22 cellular contexts compared by ENCODE assay signal in the genomic region with DNA sequence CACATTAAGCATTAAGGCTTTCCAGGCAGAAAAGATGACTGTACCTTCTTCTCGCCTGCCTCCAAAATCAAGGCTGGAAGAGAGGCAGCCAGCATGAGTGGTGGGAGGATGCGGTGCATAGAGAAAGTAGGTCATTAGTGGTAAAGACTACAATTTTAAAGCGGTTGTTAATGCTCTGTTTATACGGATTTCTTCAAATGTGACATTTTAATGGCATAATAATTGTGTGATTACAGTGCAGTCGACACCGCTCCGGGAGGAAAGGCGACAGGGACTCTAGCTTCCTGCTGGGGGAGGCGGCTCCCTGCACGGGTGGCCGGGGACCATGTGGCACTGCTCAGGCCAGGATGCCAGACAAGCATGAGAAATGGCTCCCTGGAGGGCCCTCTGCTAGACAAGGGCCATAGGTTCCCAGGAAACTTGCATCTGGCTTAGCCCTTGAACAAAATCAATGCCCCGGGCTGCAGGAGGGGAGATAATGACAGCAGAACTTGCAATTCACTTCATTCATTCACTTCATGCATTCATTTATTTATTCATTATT.
DNase-seq lines count a peak whose midpoint lies in the region; ATAC-seq, FAIRE-seq and TF ChIP-seq lines count a peak whose summit lies in the region.
"Had no signal": no experiment of that assay in that cellular context is flagged by ENCODE, and none has a peak within 500 bp of the region (broad histone marks: within the 10 kb centered on the region; RNA-seq: fewer than 3 reads in every experiment).

No MANE protein-coding gene starts in this region.

- H3K9ac ChIP-seq in BLaER1, result no peak overlapping the region
- no peak overlapping the region for H3K9ac ChIP-seq in kidney (ENCODE audit: low read length in 2 of 2)

- no peak overlapping the region for H3K4me3 Mint-ChIP-seq in naive thymus-derived CD4-positive, alpha-beta T cell
- H3K4me3 Mint-ChIP-seq: activated T-cell treated with anti-CD3 and anti-CD28 coated beads, Interleukin-2, amount 50 U/mL, for 4 hours; CD4-positive, CD25-positive, alpha-beta regulatory T cell; nephron had no signal

- H4K20me1 ChIP-seq in BLaER1, result peaks cover 98% of the 10 kb centered on the region

- no peaks in the 10 kb centered on the region for H3K27me3 ChIP-seq in BLaER1
- no peaks in the 10 kb centered on the region for H3K27me3 ChIP-seq in naive thymus-derived CD4-positive, alpha-beta T cell (ENCODE audit: control insufficient read depth in 2 of 2, insufficient read depth in 2 of 2, low read length in 2 of 2)

- peaks cover 30% of the 10 kb centered on the region for H3K36me3 ChIP-seq in BLaER1
- no peaks in the 10 kb centered on the region for H3K36me3 ChIP-seq in kidney (ENCODE audit: control insufficient read depth in 1 of 2, insufficient read depth in 2 of 2, low read length in 2 of 2)
- H3K36me3 ChIP-seq in naive thymus-derived CD4-positive, alpha-beta T cell (ENCODE audit: control insufficient read depth in 2 of 3, insufficient read depth in 3 of 3, low read length in 3 of 3), result no peaks in the 10 kb centered on the region
- H3K36me3 ChIP-seq: gastrocnemius medialis, tibial nerve had no signal

- peaks cover 6 to 21% (median 11%) of the 10 kb centered on the region in 5 donors for H3K27me3 Mint-ChIP-seq in naive thymus-derived CD4-positive, alpha-beta T cell

- intact Hi-C loops in kidney (cut with DNase I), result no loop called here
- intact Hi-C loops in naive thymus-derived CD4-positive, alpha-beta T cell (cut with micrococcal nuclease), result no loop called here

- H3K4me2 ChIP-seq in BLaER1, result peak overlapping the region; percentile 27

- DNase-seq in HEK293T (ENCODE audit: extremely low spot score) (peak; percentile 61), NCI-H69 (lab: John Stamatoyannopoulos, UW) (peak; percentile 78), kidney (peak; percentile 78), NCI-H748 treated with DMSO at 0.1 percent for 48 hours (lab: John Stamatoyannopoulos, UW) (no peak), SW480 (ENCODE audit: low spot score) (no peak)
- no peak for DNase-seq in naive thymus-derived CD4-positive, alpha-beta T cell
- DNase-seq: activated CD4-positive, alpha-beta T cell treated with anti-CD3 and anti-CD28 coated beads for 4 hours; activated CD8-positive, alpha-beta memory T cell treated with anti-CD3 and anti-CD28 coated beads for 24 hours; activated naive CD4-positive, alpha-beta T cell; activated T-cell treated with anti-CD3 and anti-CD28 coated beads, Interleukin-2, amount 50 U/mL, for 4 hours; CD4-positive, CD25-positive, alpha-beta regulatory T cell; DMS79; gastrocnemius medialis; H7; NCI-H526 treated with DMSO at 0.1 percent for 48 hours had no signal

- no peak overlapping the region for H3K27ac Mint-ChIP-seq in naive thymus-derived CD4-positive, alpha-beta T cell
- H3K27ac Mint-ChIP-seq: CD4-positive, CD25-positive, alpha-beta regulatory T cell had no signal

- no peaks in the 10 kb centered on the region; the same call in 1 of the 2 replicates for H3K9me3 ChIP-seq in BLaER1
- no peaks in the 10 kb centered on the region for H3K9me3 ChIP-seq in kidney (ENCODE audit: control insufficient read depth in 1 of 2, low read length in 2 of 2)
- H3K9me3 ChIP-seq in naive thymus-derived CD4-positive, alpha-beta T cell (ENCODE audit: control insufficient read depth in 2 of 3, low read length in 3 of 3), result no peaks in the 10 kb centered on the region
- H3K9me3 ChIP-seq: gastrocnemius medialis, tibial nerve had no signal

- CTCF ChIA-PET in HEK293T (lab: Yijun Ruan, JAX), result no interaction called here
- CTCF ChIA-PET in naive thymus-derived CD4-positive, alpha-beta T cell (lab: Charles Lee), result no interaction called here

- H3K9me3 Mint-ChIP-seq in naive thymus-derived CD4-positive, alpha-beta T cell, result peaks cover 0 to 1% (median 0%) of the 10 kb centered on the region in 11 donors
- H3K9me3 Mint-ChIP-seq: activated T-cell treated with anti-CD3 and anti-CD28 coated beads, Interleukin-2, amount 50 U/mL, for 4 hours had no signal

- H3K4me1 Mint-ChIP-seq in naive thymus-derived CD4-positive, alpha-beta T cell, result peaks cover 0 to 2% (median 0%) of the 10 kb centered on the region in 7 donors
- H3K4me1 Mint-ChIP-seq: CD4-positive, CD25-positive, alpha-beta regulatory T cell had no signal

- H3K4me1 ChIP-seq in BLaER1 (peaks cover 59% of the 10 kb centered on the region), kidney (ENCODE audit: control insufficient read depth in 1 of 2, insufficient read depth in 1 of 2, low read depth in 1 of 2, low read length in 2 of 2) (peaks cover 34 to 42% of the 10 kb centered on the region in 2 donors)
- no peaks in the 10 kb centered on the region for H3K4me1 ChIP-seq in naive thymus-derived CD4-positive, alpha-beta T cell (ENCODE audit: control insufficient read depth in 2 of 2, insufficient read depth in 2 of 2, low read length in 2 of 2)
- H3K4me1 ChIP-seq: gastrocnemius medialis, tibial nerve had no signal

- no peak for FAIRE-seq in kidney (lab: Jason Lieb, UNC)
- FAIRE-seq: HTR-8/SVneo had no signal

- H3K36me3 Mint-ChIP-seq in naive thymus-derived CD4-positive, alpha-beta T cell, result no peaks in the 10 kb centered on the region
- H3K36me3 Mint-ChIP-seq: CD4-positive, CD25-positive, alpha-beta regulatory T cell had no signal

- no peak for ATAC-seq in naive thymus-derived CD4-positive, alpha-beta T cell
- ATAC-seq in GM19467 (IDR thresholded peaks at IDR 0.05; ENCODE audit: unreplicated experiment), result no peak
- ATAC-seq: activated T-cell treated with anti-CD3 and anti-CD28 coated beads, Interleukin-2, amount 50 U/mL, for 4 hours; gastrocnemius medialis had no signal

- POLR2A ChIA-PET in HEK293T (lab: Yijun Ruan, JAX), result no interaction called here
- POLR2A ChIA-PET in naive thymus-derived CD4-positive, alpha-beta T cell (lab: Charles Lee), result no interaction called here

- H3K4me3 ChIP-seq in BLaER1, result no peak overlapping the region
- no peak overlapping the region for H3K4me3 ChIP-seq in kidney (ENCODE audit: low read length in 2 of 2)
- H3K4me3 ChIP-seq in naive thymus-derived CD4-positive, alpha-beta T cell (ENCODE audit: low read length), result no peak overlapping the region
- H3K4me3 ChIP-seq: coronary artery, gastrocnemius medialis, tibial nerve had no signal

- H3K27ac ChIP-seq in BLaER1, result no peak overlapping the region
- H3K27ac ChIP-seq in kidney (ENCODE audit: low read depth in 2 of 2, low read length in 2 of 2), result no peak overlapping the region
- no peak overlapping the region for H3K27ac ChIP-seq in naive thymus-derived CD4-positive, alpha-beta T cell (ENCODE audit: low read depth, low read length)
- H3K27ac ChIP-seq: coronary artery, gastrocnemius medialis, RWPE1, tibial nerve had no signal

- TF ChIP-seq CTCF in kidney (IDR thresholded peaks at IDR 0.05; ENCODE audit: borderline replicate concordance, extremely low read depth, insufficient read depth), result no peak

TF ChIP-seq in HEK293T, 16 proteins besides CTCF, POLR2A, EP300 and RAD21:
- TF ChIP-seq FOXK2 (IDR thresholded peaks at IDR 0.05) (no peak), HDGF (IDR thresholded peaks at IDR 0.05; ENCODE audit: borderline replicate concordance) (no peak), CTBP1 (IDR thresholded peaks at IDR 0.05; ENCODE audit: borderline replicate concordance) (peak; percentile 60; the same call in 1 of the 2 replicates), ZNF384 (IDR thresholded peaks at IDR 0.05) (no peak), TARDBP (IDR thresholded peaks at IDR 0.05) (no peak), SUZ12 (IDR thresholded peaks at IDR 0.05) (no peak), ARNT (IDR thresholded peaks at IDR 0.05) (no peak), SP1 (IDR thresholded peaks at IDR 0.05) (no peak), L3MBTL2 (conservative IDR thresholded peaks at IDR 0.05) (no peak)
- TF ChIP-seq, protein P1, sequence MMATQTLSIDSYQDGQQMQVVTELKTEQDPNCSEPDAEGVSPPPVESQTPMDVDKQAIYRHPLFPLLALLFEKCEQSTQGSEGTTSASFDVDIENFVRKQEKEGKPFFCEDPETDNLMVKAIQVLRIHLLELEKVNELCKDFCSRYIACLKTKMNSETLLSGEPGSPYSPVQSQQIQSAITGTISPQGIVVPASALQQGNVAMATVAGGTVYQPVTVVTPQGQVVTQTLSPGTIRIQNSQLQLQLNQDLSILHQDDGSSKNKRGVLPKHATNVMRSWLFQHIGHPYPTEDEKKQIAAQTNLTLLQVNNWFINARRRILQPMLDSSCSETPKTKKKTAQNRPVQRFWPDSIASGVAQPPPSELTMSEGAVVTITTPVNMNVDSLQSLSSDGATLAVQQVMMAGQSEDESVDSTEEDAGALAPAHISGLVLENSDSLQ (IDR thresholded peaks at IDR 0.05), result peak; percentile 83

Comparison
In these comparisons a context has a peak if more than half of its experiments do, and no peak if none do; other contexts are left out.
1. DNase-seq: peak in HEK293T (single experiment), NCI-H69 (single experiment) and kidney (single experiment); none in NCI-H748 treated with DMSO at 0.1 percent for 48 hours (single experiment), naive thymus-derived CD4-positive, alpha-beta T cell (0 of 9) and SW480 (single experiment).